ENCODE assay signal across 28 cellular contexts in the genomic region with DNA sequence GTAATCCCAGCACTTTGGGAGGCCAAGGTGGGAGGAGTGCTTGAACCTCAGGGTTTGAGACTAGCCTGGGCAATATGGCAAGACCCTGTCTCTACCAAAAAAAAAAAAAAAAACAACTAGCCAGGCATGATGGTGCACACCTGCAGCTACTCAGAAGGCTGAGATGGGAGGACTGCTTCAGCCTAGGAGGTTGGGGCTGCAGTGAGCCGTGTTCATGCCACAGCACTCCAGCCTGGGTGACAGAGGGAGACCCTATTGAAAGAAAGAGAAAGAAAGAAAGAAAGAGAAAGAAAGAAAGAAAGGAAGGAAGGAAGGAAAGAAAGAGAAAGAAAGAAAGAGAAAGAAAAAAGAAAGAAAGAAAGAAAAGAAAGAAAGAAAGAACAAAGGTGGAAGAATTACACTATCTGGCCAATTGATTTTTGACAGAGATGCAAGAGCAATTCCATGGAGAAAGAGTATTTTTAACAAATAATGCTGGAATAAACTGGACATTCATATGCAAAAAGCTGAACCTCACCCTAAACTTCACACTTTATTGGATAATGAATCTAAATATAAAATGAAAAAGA.
"Had no signal": no experiment of that assay in that cellular context is flagged by ENCODE, and none has a peak within 500 bp of the region (broad histone marks: within the 10 kb centered on the region; RNA-seq: fewer than 3 reads in every experiment).

No MANE protein-coding gene starts in this region.

- ATAC-seq: activated CD4-positive, CD25-positive, alpha-beta regulatory T cell treated with anti-CD3 and anti-CD28 coated beads, Interleukin-2, amount 50 U/mL, for 24 hours; activated CD8-positive, alpha-beta memory T cell treated with anti-CD3 and anti-CD28 coated beads, Interleukin-2, amount 10 ng/mL, durations not matched to agents 7 days and 5 days; activated CD8-positive, alpha-beta T cell treated with anti-CD3 and anti-CD28 coated beads for 36 hours; activated naive CD8-positive, alpha-beta T cell treated with anti-CD3 and anti-CD28 coated beads, Interleukin-2, amount 50 U/mL, for 24 hours; body of pancreas; gastroesophageal sphincter; heart right ventricle had no signal

- H3K4me2 ChIP-seq: hepatocyte had no signal

- H3K4me1 ChIP-seq: adrenal gland, body of pancreas, esophagus squamous epithelium, gastroesophageal sphincter, heart right ventricle had no signal

- DNase-seq: activated B cell treated with CpG ODN at 0.5 μM for 24 hours; activated CD4-positive, alpha-beta T cell treated with anti-CD3 and anti-CD28 coated beads for 48 hours; activated CD4-positive, alpha-beta T cell treated with anti-CD3 and anti-CD28 coated beads, Interleukin-2, amount 50 U/mL, for 1 hour; activated CD4-positive, alpha-beta T cell treated with anti-CD3 and anti-CD28 coated beads, Interleukin-2, amount 50 U/mL, for 48 hours; activated CD8-positive, alpha-beta memory T cell treated with anti-CD3 and anti-CD28 coated beads, Interleukin-2, amount 10 ng/mL, durations not matched to agents 7 days and 5 days; activated CD8-positive, alpha-beta memory T cell treated with anti-CD3 and anti-CD28 coated beads, Interleukin-2, amount 50 U/mL, for 4 hours; activated CD8-positive, alpha-beta T cell treated with anti-CD3 and anti-CD28 coated beads for 36 hours; activated effector memory CD4-positive, alpha-beta T cell treated with anti-CD3 and anti-CD28 coated beads, Interleukin-2, amount 50 U/mL, for 16 hours; activated naive CD4-positive, alpha-beta T cell treated with anti-CD3 and anti-CD28 coated beads for 36 hours; activated naive CD8-positive, alpha-beta T cell treated with anti-CD3 and anti-CD28 coated beads for 36 hours; activated naive CD8-positive, alpha-beta T cell treated with anti-CD3 and anti-CD28 coated beads, Interleukin-2, amount 50 U/mL, for 24 hours; activated T-cell treated with anti-CD3 and anti-CD28 coated beads, Interleukin-2, amount 50 U/mL, for 1 hour; activated T-cell treated with anti-CD3 and anti-CD28 coated beads, Interleukin-2, amount 50 U/mL, for 48 hours; adrenal gland; amygdala; body of pancreas; caudate nucleus; cortex of kidney; effector CD8-positive, alpha-beta T cell; esophagus squamous epithelium; foreskin melanocyte; heart right ventricle; T-helper 2 cell had no signal

- H3K27ac ChIP-seq: adrenal gland, body of pancreas, epithelial cell of prostate, esophagus squamous epithelium, gastroesophageal sphincter, heart right ventricle, hepatocyte, VCaP had no signal

- H2AFZ ChIP-seq: hepatocyte had no signal

- H3K4me3 ChIP-seq: adrenal gland, body of pancreas, esophagus squamous epithelium, gastroesophageal sphincter, heart right ventricle, hepatocyte had no signal

- H3K9me3 ChIP-seq: adrenal gland, body of pancreas, esophagus squamous epithelium, gastroesophageal sphincter, heart right ventricle had no signal

- H3K79me2 ChIP-seq: hepatocyte had no signal

- H3K27me3 ChIP-seq: adrenal gland, body of pancreas, esophagus squamous epithelium, gastroesophageal sphincter, heart right ventricle, hepatocyte had no signal
